ENCODE assay signal across 8 cellular contexts in the genomic region with DNA sequence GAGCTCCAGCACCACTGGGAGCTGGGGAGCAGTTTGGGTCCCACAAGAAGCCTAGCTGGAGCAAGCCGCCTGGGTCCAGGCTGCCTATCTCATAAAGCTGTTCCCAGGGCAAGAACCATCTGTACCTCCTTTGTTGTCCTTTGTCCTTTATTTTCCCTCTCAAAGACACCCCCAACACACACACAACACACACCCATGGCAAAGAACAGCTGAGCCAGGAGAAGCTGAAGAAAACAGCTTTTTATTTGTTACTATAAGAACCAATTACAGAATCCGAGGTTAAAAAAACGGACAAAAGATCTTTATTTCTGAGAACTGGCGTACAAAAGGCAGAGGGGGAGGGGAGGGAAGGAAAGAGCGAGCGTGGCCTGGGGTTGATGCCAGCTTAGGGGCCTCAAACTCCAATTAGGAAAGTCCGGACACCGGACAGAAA. TPM values are rescaled to one million over a fixed set of nuclear protein-coding genes. Genes with fewer than 3 reads are reported as not detected.
DNase-seq lines count a peak whose midpoint lies in the region; ATAC-seq and TF ChIP-seq lines count a peak whose summit lies in the region.

No MANE protein-coding gene starts in this region.

- H4K8ac ChIP-seq in mesendoderm (ENCODE audit: low read depth, low read length), result no peak overlapping the region

- peaks cover 6% of the 10 kb centered on the region for H3K79me2 ChIP-seq in mesendoderm (ENCODE audit: control insufficient read depth, insufficient read depth, low read length)

- H2BK15ac ChIP-seq in mesendoderm (replicated peaks; ENCODE audit: low read depth), result no peak overlapping the region

- H3K36me3 Mint-ChIP-seq in nephron progenitor cell (ENCODE audit: low read depth), result peaks cover 46% of the 10 kb centered on the region

- H3K9ac ChIP-seq in mesendoderm (ENCODE audit: low read length), result no peak overlapping the region

- H3K27ac Mint-ChIP-seq in nephron progenitor cell, result peak overlapping the region; percentile 64

- TF ChIP-seq CTCF in NB4 (IDR thresholded peaks at IDR 0.05; ENCODE audit: low read depth, low read length) (no peak), coronary artery (IDR thresholded peaks at IDR 0.05) (no peak), nephron progenitor cell (IDR thresholded peaks at IDR 0.05) (no peak)

- peak overlapping the region; percentile 61 for H3K4me3 ChIP-seq in NB4 (ENCODE audit: low read depth, low read length)
- no peak overlapping the region for H3K4me3 ChIP-seq in coronary artery
- no peak overlapping the region for H3K4me3 ChIP-seq in mesendoderm (ENCODE audit: low read length)

- no CpG with 5 or more reads among the region's 8 CpGs for WGBS in mesendoderm (ENCODE audit: extremely low coverage, insufficient coverage, low lambda C conversion rate)

- peaks cover 49% of the 10 kb centered on the region for H3K4me1 Mint-ChIP-seq in nephron progenitor cell

- no peaks in the 10 kb centered on the region for H3K9me3 Mint-ChIP-seq in nephron progenitor cell

- H4K5ac ChIP-seq in mesendoderm (ENCODE audit: low read length), result no peak overlapping the region

- H3K4me3 Mint-ChIP-seq in nephron progenitor cell, result peak overlapping the region; percentile 38

- no peak overlapping the region for H3K56ac ChIP-seq in mesendoderm (ENCODE audit: low read length)

- DNase-seq in Ammon's horn (ENCODE audit: low spot score), result peak; percentile 76
- no peak for DNase-seq in NB4 (ENCODE audit: low read depth)
- no peak for DNase-seq in coronary artery (ENCODE audit: low spot score)
- DNase-seq in nephron progenitor cell, result no peak
- DNase-seq in NCI-H146 treated with DMSO at 0.1 percent for 48 hours (lab: John Stamatoyannopoulos, UW; ENCODE audit: unreplicated experiment), result no peak
- no peak for DNase-seq in NCI-H1048 (lab: John Stamatoyannopoulos, UW)
- DNase-seq in mesendoderm, result no peak

- no peaks in the 10 kb centered on the region for H3K27me3 Mint-ChIP-seq in nephron progenitor cell (ENCODE audit: low read depth, poor library complexity)

- H2AK5ac ChIP-seq in mesendoderm (ENCODE audit: low read length), result no peak overlapping the region

- H3K4me2 ChIP-seq in mesendoderm (ENCODE audit: low read length), result no peak overlapping the region

- H2BK120ac ChIP-seq in mesendoderm (ENCODE audit: low read depth, low read length), result no peak overlapping the region

- no peak overlapping the region for H3K23ac ChIP-seq in mesendoderm (ENCODE audit: low read length)

- H3K4me1 ChIP-seq in mesendoderm (ENCODE audit: control insufficient read depth, low read depth, low read length), result peaks cover 2% of the 10 kb centered on the region

- peak overlapping the region; percentile 90 to 97 for H3K27ac ChIP-seq in coronary artery
- no peak overlapping the region for H3K27ac ChIP-seq in mesendoderm (ENCODE audit: low read depth, low read length)

- H3K36me3 ChIP-seq in mesendoderm (ENCODE audit: control insufficient read depth, insufficient read depth, low read length), result peaks cover 28% of the 10 kb centered on the region

- H2BK5ac ChIP-seq in mesendoderm (ENCODE audit: low read length), result no peak overlapping the region

- ATAC-seq in HG03196 (IDR thresholded peaks at IDR 0.05; ENCODE audit: unreplicated experiment), result no peak

- no peaks in the 10 kb centered on the region for H3K27me3 ChIP-seq in mesendoderm (ENCODE audit: insufficient read depth, low read length, poor library complexity)

- H3K79me1 ChIP-seq in mesendoderm (ENCODE audit: low read length), result peaks cover 15% of the 10 kb centered on the region

- no peak overlapping the region for H3K18ac ChIP-seq in mesendoderm (ENCODE audit: low read length)

- H3K4ac ChIP-seq in mesendoderm (ENCODE audit: low read depth, low read length), result no peak overlapping the region

- TF ChIP-seq POLR2A in NB4 (IDR thresholded peaks at IDR 0.05; ENCODE audit: extremely low read depth, insufficient read length), result no peak

RNA-seq across cellular contexts. Expression of a gene that starts 1.7 kb away (rescaled TPM):
- 12.7 TPM for polyA plus RNA-seq in mesendoderm (2013, experiment 1 of 2)
- polyA plus RNA-seq in mesendoderm (2013, experiment 2 of 2), result 13.0 TPM

RNA-seq across cellular contexts. Expression of a gene that starts 8.7 kb away (rescaled TPM):
- polyA plus RNA-seq in mesendoderm (2013, experiment 1 of 2), result 75.0 TPM
- polyA plus RNA-seq in mesendoderm (2013, experiment 2 of 2), result 74.7 TPM

RNA-seq across cellular contexts. Expression of a gene that starts 19.3 kb away (rescaled TPM):
- polyA plus RNA-seq in mesendoderm (2013, experiment 1 of 2), result 1,142 TPM
- polyA plus RNA-seq in mesendoderm (2013, experiment 2 of 2), result 1,164 TPM

RNA-seq across cellular contexts. Expression of a gene that starts 19.6 kb away (rescaled TPM):
- polyA plus RNA-seq in mesendoderm (2013, experiment 1 of 2), result 11.9 TPM
- 12.2 TPM for polyA plus RNA-seq in mesendoderm (2013, experiment 2 of 2)

RNA-seq across cellular contexts. Expression of a gene that starts 20.1 kb away (rescaled TPM):
- polyA plus RNA-seq in mesendoderm (2013, experiment 1 of 2), result 0.52 TPM
- 0.50 TPM for polyA plus RNA-seq in mesendoderm (2013, experiment 2 of 2)
